In the genomic region with DNA sequence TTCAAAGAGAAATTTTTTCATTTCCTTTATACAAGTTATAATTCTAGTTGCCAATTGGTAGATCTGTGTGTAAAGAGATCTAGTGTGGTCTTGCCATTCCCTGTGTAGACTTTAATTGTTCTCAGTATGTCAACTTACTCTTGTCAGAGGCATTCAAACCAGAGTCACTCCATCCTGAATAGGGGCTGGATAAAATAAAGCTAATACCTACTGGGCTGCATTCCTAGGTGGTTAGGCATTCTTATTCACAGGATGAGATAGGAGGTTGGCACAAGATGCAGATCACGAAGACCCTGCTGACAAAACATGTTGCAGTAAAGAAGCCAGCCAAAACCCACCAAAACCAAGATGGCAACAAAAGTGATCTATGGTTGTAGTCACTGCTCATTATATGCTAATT, we compare ENCODE assay signal across 25 cellular contexts.
DNase-seq lines count a peak whose midpoint lies in the region; ATAC-seq, FAIRE-seq and TF ChIP-seq lines count a peak whose summit lies in the region.
"Had no signal": no experiment of that assay in that cellular context is flagged by ENCODE, and none has a peak within 500 bp of the region (broad histone marks: within the 10 kb centered on the region; RNA-seq: fewer than 3 reads in every experiment).

No MANE protein-coding gene starts in this region.

- H3K36me3 ChIP-seq in RWPE2 (ENCODE audit: low read depth) = no peaks in the 10 kb centered on the region
- no peaks in the 10 kb centered on the region for H3K36me3 ChIP-seq in H1 (ENCODE audit: control insufficient read depth in 2 of 4, insufficient read depth in 4 of 4, low read length in 3 of 4)

- H3K4ac ChIP-seq in H1 (replicated peaks; ENCODE audit: insufficient read length, low read depth, low read length) = no peak overlapping the region

- TF ChIP-seq CTCF in RWPE2 (IDR thresholded peaks at IDR 0.05; ENCODE audit: poor library complexity, severe bottlenecking) (no peak), H1 (IDR thresholded peaks at IDR 0.05; ENCODE audit: control extremely low read depth in 1 of 3, insufficient read depth in 1 of 3, low read depth in 1 of 3, low read length in 3 of 3) (no peak)

- no peak overlapping the region for H2BK15ac ChIP-seq in H1 (ENCODE audit: low read length)

- no peak overlapping the region for H4K5ac ChIP-seq in H1 (ENCODE audit: insufficient read length, low read depth, low read length)

- H3K23me2 ChIP-seq in H1 (ENCODE audit: low read depth, low read length) = no peaks in the 10 kb centered on the region; the same call in 1 of the 2 replicates

- H3K9ac ChIP-seq in H1 (replicated peaks in 1 of 4; ENCODE audit: extremely low read depth in 1 of 4, low read depth in 3 of 4, low read length in 3 of 4) = no peak overlapping the region

- POLR2A ChIA-PET in H1 (lab: Charles Lee; ENCODE audit: partially characterized antibody) = no interaction called here

- H2AK5ac ChIP-seq in H1 (ENCODE audit: low read depth, low read length) = no peak overlapping the region

- no peak overlapping the region for H3K23ac ChIP-seq in H1 (ENCODE audit: insufficient read length)

- no peak for TF ChIP-seq RAD21 in H1 (IDR thresholded peaks at IDR 0.05 in 1 of 2, conservative IDR thresholded peaks at IDR 0.05 in 1 of 2; ENCODE audit: low read depth in 2 of 2, low read length in 2 of 2)

- no peak overlapping the region for H2BK120ac ChIP-seq in H1 (replicated peaks; ENCODE audit: low read depth, low read length)

- no peaks in the 10 kb centered on the region for H3K27me3 Mint-ChIP-seq in T-helper 17 cell
- H3K27me3 Mint-ChIP-seq: CD4-positive, alpha-beta memory T cell had no signal

- no peaks in the 10 kb centered on the region for H3K79me2 ChIP-seq in H1 (ENCODE audit: control insufficient read depth in 1 of 2, insufficient read depth in 2 of 2, low read length in 2 of 2)

- ATAC-seq in RWPE2 (ENCODE audit: low read depth) (peak; percentile 71), HG02852 (IDR thresholded peaks at IDR 0.05; ENCODE audit: unreplicated experiment) (no peak), T-helper 17 cell (no peak)
- ATAC-seq: K562, Panc1 had no signal

- no peak overlapping the region for H3K14ac ChIP-seq in H1 (ENCODE audit: insufficient read length)

- FAIRE-seq in H1 (lab: Jason Lieb, UNC) = no peak
- FAIRE-seq: G401.6, K562 had no signal

- H4K8ac ChIP-seq in H1 (ENCODE audit: extremely low read depth, insufficient read depth, low read length) = no peak overlapping the region

- DNase-seq in HT1080 (ENCODE audit: low read depth) (peak; percentile 32), RWPE2 (ENCODE audit: low spot score) (no peak), H1 (ENCODE audit: low read depth in 1 of 2, low spot score in 2 of 2) (no peak), kidney tubule cell (ENCODE audit: low spot score) (peak; percentile 26), T-helper 17 cell (no peak), NCI-H1048 (lab: John Stamatoyannopoulos, UW) (no peak)
- DNase-seq: C1 segment of cervical spinal cord; CD4-positive, alpha-beta memory T cell; COR-L47; DMS53; H7; NCI-H1092; NCI-H1417 treated with DMSO at 0.1 percent for 48 hours; NCI-H1694 treated with DMSO at 0.1 percent for 48 hours; NCI-H2081; NCI-H2227 treated with DMSO at 0.1 percent for 48 hours; NCI-H510A; NCI-H69; SHP77 treated with DMSO at 0.1 percent for 48 hours had no signal

- H3K56ac ChIP-seq in H1 (replicated peaks; ENCODE audit: insufficient read length, low read depth, low read length) = no peak overlapping the region

- no peaks in the 10 kb centered on the region for H3K4me1 ChIP-seq in RWPE2 (ENCODE audit: insufficient read depth, poor library complexity, severe bottlenecking)
- 0 out of 7 replicates have a peak, but pooled peaks cover 0 to 5% (median 0%) of the 10 kb centered on the region in 4 experiments for H3K4me1 ChIP-seq in H1 (replicated peaks in 1 of 4; ENCODE audit: control insufficient read depth in 3 of 4, insufficient read depth in 4 of 4, low read length in 3 of 4)

- no peak for TF ChIP-seq EP300 in H1 (IDR thresholded peaks at IDR 0.05; ENCODE audit: borderline replicate concordance in 1 of 2, low read depth in 2 of 2, low read length in 2 of 2)

- no peak overlapping the region for H3K4me3 Mint-ChIP-seq in T-helper 17 cell
- H3K4me3 Mint-ChIP-seq: CD4-positive, alpha-beta memory T cell had no signal

- H3K27ac ChIP-seq in RWPE2 (ENCODE audit: poor library complexity, severe bottlenecking) (no peak overlapping the region), H1 (ENCODE audit: low read depth, low read length) (no peak overlapping the region)
- H3K27ac ChIP-seq: RWPE1, SK-N-MC had no signal

- H3K18ac ChIP-seq in H1 (ENCODE audit: extremely low read depth, low read length) = no peak overlapping the region

- no peak overlapping the region for H3K27ac Mint-ChIP-seq in T-helper 17 cell
- H3K27ac Mint-ChIP-seq: CD4-positive, alpha-beta memory T cell had no signal

- no peaks in the 10 kb centered on the region for H4K20me1 ChIP-seq in H1 (replicated peaks in 1 of 2; ENCODE audit: control insufficient read depth in 1 of 2, insufficient read depth in 2 of 2, low read length in 2 of 2)

- no peak overlapping the region for H2BK20ac ChIP-seq in H1 (ENCODE audit: low read length)

- H3K27me3 ChIP-seq in RWPE2 (ENCODE audit: insufficient read depth, poor library complexity, severe bottlenecking) (no peaks in the 10 kb centered on the region), H1 (replicated peaks in 1 of 4; ENCODE audit: control insufficient read depth in 3 of 4, extremely low read depth in 1 of 4, insufficient read depth in 3 of 4, low read length in 3 of 4) (no peaks in the 10 kb centered on the region)

- 68% methylated on average over 1 of the region's 1 CpG; no CpG with 5 or more reads in 1 of the 2 experiments for WGBS in H1 (ENCODE audit: extremely low coverage in 1 of 2, insufficient coverage in 1 of 2, insufficient read length in 1 of 2, insufficient replicate concordance in 2 of 2, low coverage in 1 of 2, low lambda C conversion rate in 2 of 2, missing lambda C conversion rate in 1 of 2), 2 experiments

- no peaks in the 10 kb centered on the region for H3K36me3 Mint-ChIP-seq in T-helper 17 cell (ENCODE audit: low read depth)
- H3K36me3 Mint-ChIP-seq: CD4-positive, alpha-beta memory T cell had no signal

- TF ChIP-seq POLR2A in H1 (IDR thresholded peaks at IDR 0.05; ENCODE audit: control extremely low read depth in 1 of 2, low read depth in 2 of 2, low read length in 2 of 2) = no peak

- no peak overlapping the region for H4K91ac ChIP-seq in H1 (replicated peaks; ENCODE audit: insufficient read length, low read length)

- H3K4me2 ChIP-seq in H1 (ENCODE audit: insufficient read depth in 1 of 2, low read depth in 2 of 2, low read length in 2 of 2) = no peak overlapping the region

- no peaks in the 10 kb centered on the region for H3K9me3 ChIP-seq in RWPE2 (ENCODE audit: severe bottlenecking)
- H3K9me3 ChIP-seq in H1 (ENCODE audit: insufficient read depth in 2 of 2, low read depth in 1 of 2, low read length in 1 of 2) = no peaks in the 10 kb centered on the region
- no peaks in the 10 kb centered on the region for H3K9me3 ChIP-seq in T-helper 17 cell (ENCODE audit: control insufficient read depth, low read length, poor library complexity, severe bottlenecking)

- no peak overlapping the region for H2BK5ac ChIP-seq in H1 (ENCODE audit: low read depth, low read length)

- 0 out of 2 replicates have a peak overlapping the region, but pooled peaks have one; percentile 40 for H2AFZ ChIP-seq in H1 (ENCODE audit: low read length)

- no peaks in the 10 kb centered on the region for H3K79me1 ChIP-seq in H1 (ENCODE audit: low read depth, low read length)

- H3K4me3 ChIP-seq in RWPE2 (ENCODE audit: severe bottlenecking) (no peak overlapping the region), H1 (ENCODE audit: extremely low read depth in 1 of 4, insufficient read depth in 2 of 4, low read depth in 3 of 4, low read length in 4 of 4) (no peak overlapping the region)
- H3K4me3 ChIP-seq: K562, SK-N-MC had no signal

- H3K4me1 Mint-ChIP-seq in T-helper 17 cell = no peaks in the 10 kb centered on the region
- H3K4me1 Mint-ChIP-seq: CD4-positive, alpha-beta memory T cell had no signal

- no peak overlapping the region for H2BK12ac ChIP-seq in H1 (ENCODE audit: low read depth, low read length)

- CTCF ChIA-PET in H1 (lab: Charles Lee; ENCODE audit: partially characterized antibody) = no interaction called here

TF ChIP-seq in H1, 55 proteins besides CTCF, POLR2A, EP300 and RAD21:
- TF ChIP-seq KDM4A (IDR thresholded peaks at IDR 0.05; ENCODE audit: low read depth, low read length, severe bottlenecking) (no peak), TEAD4 (IDR thresholded peaks at IDR 0.05; ENCODE audit: low read depth, low read length) (peak; percentile 54; the same call in 1 of the 2 replicates), JUN (IDR thresholded peaks at IDR 0.05; ENCODE audit: low read depth, low read length) (no peak), CREB1 (IDR thresholded peaks at IDR 0.05) (no peak), POLR2AphosphoS5 (IDR thresholded peaks at IDR 0.05; ENCODE audit: low read depth, low read length) (no peak), HDAC6 (IDR thresholded peaks at IDR 0.05; ENCODE audit: low read depth, low read length) (no peak)

Comparison
In these comparisons a context has a peak if more than half of its experiments do, and no peak if none do; other contexts are left out.
1. DNase-seq: peak in HT1080 (single experiment) and kidney tubule cell (single experiment); none in RWPE2 (single experiment), H1 (0 of 2), T-helper 17 cell (0 of 3) and NCI-H1048 (single experiment).